ENCODE assay signal across 17 cellular contexts in the genomic region with DNA sequence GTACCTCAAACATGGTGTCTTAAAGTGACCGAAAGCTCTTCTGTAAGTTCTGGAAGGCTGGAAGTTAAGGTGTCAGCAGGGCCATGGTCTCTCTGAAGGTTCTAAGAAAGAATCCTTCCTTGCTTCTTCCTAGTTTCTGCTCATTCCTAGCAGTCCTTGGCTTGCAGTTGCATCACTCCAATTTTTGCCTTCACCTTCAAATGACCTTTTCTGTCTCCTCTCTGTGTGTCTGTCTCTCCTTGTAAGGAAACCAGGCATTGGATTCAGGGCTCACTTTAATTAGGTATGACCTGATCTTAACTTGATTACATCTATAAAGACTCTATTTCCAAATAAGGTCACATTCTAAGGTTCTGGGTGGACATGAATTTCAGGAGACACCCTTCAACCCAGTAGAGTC. TPM values are rescaled to one million over a fixed set of nuclear protein-coding genes. Genes with fewer than 3 reads are reported as not detected.
DNase-seq lines count a peak whose midpoint lies in the region; ATAC-seq, FAIRE-seq and TF ChIP-seq lines count a peak whose summit lies in the region.
"Had no signal": no experiment of that assay in that cellular context is flagged by ENCODE, and none has a peak within 500 bp of the region (broad histone marks: within the 10 kb centered on the region; RNA-seq: fewer than 3 reads in every experiment).

No MANE protein-coding gene starts in this region.

- H3K36me3 ChIP-seq in CD8-positive, alpha-beta T cell (ENCODE audit: insufficient read depth, low read length) = peaks cover 6% of the 10 kb centered on the region
- H3K36me3 ChIP-seq in neural progenitor cell (peaks cover 30% of the 10 kb centered on the region), lower lobe of right lung (peaks cover 18% of the 10 kb centered on the region)

- no peak for ATAC-seq in CD8-positive, alpha-beta T cell
- no peak for ATAC-seq in lower lobe of right lung
- ATAC-seq: gastrocnemius medialis, psoas muscle had no signal

- H3K4me1 Mint-ChIP-seq in CD8-positive, alpha-beta T cell (ENCODE audit: low read depth) = peaks cover 71% of the 10 kb centered on the region
- H3K4me1 Mint-ChIP-seq in brain = peaks cover 81% of the 10 kb centered on the region
- peaks cover 8% of the 10 kb centered on the region for H3K4me1 Mint-ChIP-seq in neural progenitor cell

- CTCF ChIA-PET in CD8-positive, alpha-beta T cell (lab: Charles Lee) = no interaction called here

- H3K9me3 Mint-ChIP-seq in CD8-positive, alpha-beta T cell = no peaks in the 10 kb centered on the region
- H3K9me3 Mint-ChIP-seq in brain (no peaks in the 10 kb centered on the region), neural progenitor cell (no peaks in the 10 kb centered on the region)

- no peak overlapping the region for H3K4me2 ChIP-seq in neural progenitor cell

- TF ChIP-seq CTCF in CD8-positive, alpha-beta T cell (IDR thresholded peaks at IDR 0.05) = no peak
- no peak for TF ChIP-seq CTCF in brain (conservative IDR thresholded peaks at IDR 0.05)
- no peak for TF ChIP-seq CTCF in neural progenitor cell (IDR thresholded peaks at IDR 0.05)
- TF ChIP-seq CTCF in lower lobe of right lung (IDR thresholded peaks at IDR 0.05) = no peak

- no peak overlapping the region for H3K9ac ChIP-seq in neural progenitor cell

- no peak overlapping the region for H2AFZ ChIP-seq in neural progenitor cell (replicated peaks)

- H3F3A ChIP-seq in neural progenitor cell (ENCODE audit: low read depth) = peaks cover 15% of the 10 kb centered on the region

- peaks cover 99% of the 10 kb centered on the region for H3K79me2 ChIP-seq in neural progenitor cell (ENCODE audit: low read depth)

- H3K4me3 ChIP-seq in CD8-positive, alpha-beta T cell (ENCODE audit: low read depth, low read length) = no peak overlapping the region
- H3K4me3 ChIP-seq in neural progenitor cell (no peak overlapping the region), lower lobe of right lung (no peak overlapping the region)
- H3K4me3 ChIP-seq: gastrocnemius medialis, psoas muscle, vagina had no signal

- H3K4me3 Mint-ChIP-seq in CD8-positive, alpha-beta T cell = peak overlapping the region; percentile 1
- H3K4me3 Mint-ChIP-seq in brain (peak overlapping the region in 3 of 5 experiments; percentile 25 to 56 (median 32)), neural progenitor cell (no peak overlapping the region)

- no peak for DNase-seq in CD8-positive, alpha-beta T cell
- DNase-seq in HTR-8/SVneo (ENCODE audit: insufficient read length, low spot score) (no peak), neural progenitor cell (ENCODE audit: low spot score) (no peak), NCI-H187 treated with DMSO at 0.1 percent for 48 hours (lab: John Stamatoyannopoulos, UW) (no peak), epidermal melanocyte (ENCODE audit: insufficient read length, low spot score) (no peak), lower lobe of right lung (no peak)
- DNase-seq: activated naive CD4-positive, alpha-beta T cell; central memory CD4-positive, alpha-beta T cell; gastrocnemius medialis; GDM1; Kasumi-1; NCI-H1694 treated with DMSO at 0.1 percent for 48 hours; NCI-H524; psoas muscle; SW 1271 had no signal

- intact Hi-C loops in CD8-positive, alpha-beta T cell (cut with DNase I, micrococcal nuclease) = loop anchor here in 1 of 2 experiments (5.0 kb wide), 1 partner anchor 1606 kb away; no protein-coding TSS in a partner anchor
- intact Hi-C loops in lower lobe of right lung (cut with DNase I) = no loop called here

- POLR2A ChIA-PET in CD8-positive, alpha-beta T cell (lab: Charles Lee) = interaction anchor here (2.7 kb wide), 1 partner anchor 9 kb away, joined by 11 read pairs; the partner anchor contains the start of genes AASDHPPT and KBTBD3

- H4K20me1 ChIP-seq in neural progenitor cell (ENCODE audit: low read depth) = peaks cover 74% of the 10 kb centered on the region

- H3K9me3 ChIP-seq in CD8-positive, alpha-beta T cell (ENCODE audit: low read length) = no peaks in the 10 kb centered on the region
- no peaks in the 10 kb centered on the region for H3K9me3 ChIP-seq in neural progenitor cell (ENCODE audit: low read depth)
- no peaks in the 10 kb centered on the region for H3K9me3 ChIP-seq in lower lobe of right lung
- H3K9me3 ChIP-seq: gastrocnemius medialis, psoas muscle, vagina had no signal

- peak; percentile 23 for FAIRE-seq in HTR-8/SVneo (lab: Jason Lieb, UNC)

- H3K4me1 ChIP-seq in CD8-positive, alpha-beta T cell (ENCODE audit: insufficient read depth, low read length) = peaks cover 27% of the 10 kb centered on the region
- H3K4me1 ChIP-seq in neural progenitor cell (peaks cover 10% of the 10 kb centered on the region), lower lobe of right lung (peaks cover 41% of the 10 kb centered on the region)

- no peak overlapping the region for H3K27ac ChIP-seq in CD8-positive, alpha-beta T cell (ENCODE audit: low read depth, low read length)
- peak overlapping the region; percentile 2 for H3K27ac ChIP-seq in neural progenitor cell
- no peak overlapping the region for H3K27ac ChIP-seq in lower lobe of right lung
- H3K27ac ChIP-seq: psoas muscle had no signal

- H3K27me3 Mint-ChIP-seq in CD8-positive, alpha-beta T cell (ENCODE audit: low read depth) = no peaks in the 10 kb centered on the region
- H3K27me3 Mint-ChIP-seq in brain (no peaks in the 10 kb centered on the region), neural progenitor cell (ENCODE audit: insufficient read depth, low read depth) (no peaks in the 10 kb centered on the region)

- H3K27me3 ChIP-seq in CD8-positive, alpha-beta T cell (ENCODE audit: insufficient read depth, low read length) = no peaks in the 10 kb centered on the region
- no peaks in the 10 kb centered on the region for H3K27me3 ChIP-seq in neural progenitor cell
- no peaks in the 10 kb centered on the region for H3K27me3 ChIP-seq in lower lobe of right lung (ENCODE audit: low read depth)
- H3K27me3 ChIP-seq: gastrocnemius medialis, vagina had no signal

- peak overlapping the region; percentile 24 for H3K27ac Mint-ChIP-seq in CD8-positive, alpha-beta T cell
- H3K27ac Mint-ChIP-seq in brain (peak overlapping the region in 3 of 5 experiments; percentile 29 to 36 (median 33)), neural progenitor cell (no peak overlapping the region)

- H3K36me3 Mint-ChIP-seq in CD8-positive, alpha-beta T cell = peaks cover 62% of the 10 kb centered on the region
- H3K36me3 Mint-ChIP-seq in brain = peaks cover 81% of the 10 kb centered on the region
- peaks cover 52% of the 10 kb centered on the region for H3K36me3 Mint-ChIP-seq in neural progenitor cell

RNA-seq across cellular contexts. Expression of gene AASDHPPT, which starts 8.7 kb away (rescaled TPM):
- total RNA-seq in CD8-positive, alpha-beta T cell = 10 to 100 TPM; 16.1 to 21.3 TPM
- 25.0 TPM for polyA plus RNA-seq in brain (ENCODE audit: insufficient read depth, low read depth, low replicate concordance)
- total RNA-seq in neural progenitor cell (ENCODE audit: low replicate concordance) (84.3 and 127 TPM in 2 replicates), lower lobe of right lung (27.6 TPM)

RNA-seq across cellular contexts. Expression of gene KBTBD3, which starts 9.0 kb away (rescaled TPM):
- total RNA-seq in CD8-positive, alpha-beta T cell = 1 to 10 TPM; 3.3 to 6.7 TPM
- 5.1 TPM for polyA plus RNA-seq in brain (ENCODE audit: insufficient read depth, low read depth, low replicate concordance)
- total RNA-seq in neural progenitor cell (ENCODE audit: low replicate concordance) = 4.9 and 6.9 TPM in 2 replicates
- total RNA-seq in lower lobe of right lung = 10.4 TPM
